ENCODE assay signal across 8 cellular contexts in genomic region chr4:2261853-2262144, GRCh38. TPM values are rescaled to one million over a fixed set of nuclear protein-coding genes. Genes with fewer than 3 reads are reported as not detected.
DNase-seq lines count a peak whose midpoint lies in the region; ATAC-seq and TF ChIP-seq lines count a peak whose summit lies in the region.

TSS of gene MXD4 (minus strand) at chr4:2262109. CDS start at chr4:2261980, 129 bp downstream.

- H3K4me2 ChIP-seq in OCI-LY1 (ENCODE audit: low read length), result peak within 1 kb of the TSS; percentile 84

- peak within 1 kb of the TSS; percentile 91 for H3K9ac ChIP-seq in OCI-LY1 (ENCODE audit: low read length)

- peaks cover 29% of the 10 kb centered on the region for H3K4me1 ChIP-seq in OCI-LY1 (ENCODE audit: insufficient read depth, low read length, severe bottlenecking)

- H3K79me2 ChIP-seq in OCI-LY1 (ENCODE audit: insufficient read depth, low read length), result no peaks in the 10 kb centered on the region

- DNase-seq in endothelial cell (ENCODE audit: low spot score), result no peak
- DNase-seq in naive thymus-derived CD8-positive, alpha-beta T cell, result no peak
- no peak for DNase-seq in GOT3 (lab: John Stamatoyannopoulos, UW)
- no peak for DNase-seq in NCI-H1105 treated with DMSO at 0.1 percent for 48 hours (lab: John Stamatoyannopoulos, UW)
- DNase-seq in GM19238 (ENCODE audit: insufficient read length, low spot score), result no peak

- peak within 1 kb of the TSS; percentile 69 for H3K4me3 Mint-ChIP-seq in endothelial cell (ENCODE audit: unreplicated experiment)
- peak within 1 kb of the TSS; percentile 64 to 87 (median 75) for H3K4me3 Mint-ChIP-seq in naive thymus-derived CD8-positive, alpha-beta T cell

- no peak for TF ChIP-seq CTCF in OCI-LY1 (IDR thresholded peaks at IDR 0.05; ENCODE audit: low read length)
- no peak for TF ChIP-seq CTCF in endothelial cell (IDR thresholded peaks at IDR 0.05; ENCODE audit: unreplicated experiment)

- no peaks in the 10 kb centered on the region for H3K9me3 Mint-ChIP-seq in endothelial cell (ENCODE audit: unreplicated experiment)
- H3K9me3 Mint-ChIP-seq in naive thymus-derived CD8-positive, alpha-beta T cell, result no peaks in the 10 kb centered on the region

- peaks cover 6% of the 10 kb centered on the region for H3K36me3 Mint-ChIP-seq in endothelial cell (ENCODE audit: low read depth, unreplicated experiment)
- no peaks in the 10 kb centered on the region for H3K36me3 Mint-ChIP-seq in naive thymus-derived CD8-positive, alpha-beta T cell

- H3K4me1 Mint-ChIP-seq in endothelial cell (ENCODE audit: unreplicated experiment), result peaks cover 5% of the 10 kb centered on the region
- H3K4me1 Mint-ChIP-seq in naive thymus-derived CD8-positive, alpha-beta T cell, result peaks cover 0 to 18% (median 6%) of the 10 kb centered on the region in 4 donors

- H3F3A ChIP-seq in OCI-LY1 (ENCODE audit: insufficient read depth, low read length), result no peaks in the 10 kb centered on the region

- peak within 1 kb of the TSS; percentile 75 for H3K4me3 ChIP-seq in OCI-LY1 (ENCODE audit: low read depth, low read length, poor library complexity, severe bottlenecking)

- H3K27me3 ChIP-seq in OCI-LY1 (ENCODE audit: insufficient read depth, low read length), result no peaks in the 10 kb centered on the region

- POLR2A ChIA-PET in naive thymus-derived CD8-positive, alpha-beta T cell (lab: Charles Lee), result interaction anchor here (0.9 to 3.1 kb wide), 19 partner anchors 9 to 582 kb away, joined by 3 to 40 read pairs (median 6); partner anchors contain the start of genes ADD1, CFAP99, FAM193A and HAUS3

- H3K27ac ChIP-seq in OCI-LY1 (ENCODE audit: low read depth, low read length, poor library complexity, severe bottlenecking), result peak within 1 kb of the TSS; percentile 51

- no peaks in the 10 kb centered on the region for H3K36me3 ChIP-seq in OCI-LY1 (ENCODE audit: insufficient read depth, low read length)

- no peak within 1 kb of the TSS for H2AFZ ChIP-seq in OCI-LY1 (ENCODE audit: low read length)

- H3K9me3 ChIP-seq in OCI-LY1 (ENCODE audit: low read length), result no peaks in the 10 kb centered on the region

- H3K27ac Mint-ChIP-seq in endothelial cell (ENCODE audit: unreplicated experiment), result no peak within 1 kb of the TSS
- H3K27ac Mint-ChIP-seq in naive thymus-derived CD8-positive, alpha-beta T cell, result peak within 1 kb of the TSS in 8 of 10 donors; percentile 41 to 95 (median 88)

- no peaks in the 10 kb centered on the region for H4K20me1 ChIP-seq in OCI-LY1 (ENCODE audit: insufficient read depth, low read length)

- H3K9me2 ChIP-seq in OCI-LY1 (ENCODE audit: low read depth, low read length), result no peaks in the 10 kb centered on the region

- peaks cover 7% of the 10 kb centered on the region for H3K27me3 Mint-ChIP-seq in endothelial cell (ENCODE audit: unreplicated experiment)
- no peaks in the 10 kb centered on the region for H3K27me3 Mint-ChIP-seq in naive thymus-derived CD8-positive, alpha-beta T cell

- ATAC-seq in GM21723 (IDR thresholded peaks at IDR 0.05; ENCODE audit: unreplicated experiment), result peak; percentile 4
- ATAC-seq in naive thymus-derived CD8-positive, alpha-beta T cell, result peak; percentile 2 to 5
- no peak for ATAC-seq in GM18867 (IDR thresholded peaks at IDR 0.05; ENCODE audit: unreplicated experiment)

RNA-seq across cellular contexts. Expression of gene MXD4, which starts in this region (rescaled TPM):
- 93.5 TPM for total RNA-seq in endothelial cell (ENCODE audit: unreplicated experiment)
- 10 to 100 TPM; 41.9 to 44.2 TPM for total RNA-seq in naive thymus-derived CD8-positive, alpha-beta T cell
- 10 to 100 TPM; 15.6 to 30.0 (median 20.5) TPM for polyA plus RNA-seq in naive thymus-derived CD8-positive, alpha-beta T cell
